8 cellular contexts compared by ENCODE assay signal in the genomic region with DNA sequence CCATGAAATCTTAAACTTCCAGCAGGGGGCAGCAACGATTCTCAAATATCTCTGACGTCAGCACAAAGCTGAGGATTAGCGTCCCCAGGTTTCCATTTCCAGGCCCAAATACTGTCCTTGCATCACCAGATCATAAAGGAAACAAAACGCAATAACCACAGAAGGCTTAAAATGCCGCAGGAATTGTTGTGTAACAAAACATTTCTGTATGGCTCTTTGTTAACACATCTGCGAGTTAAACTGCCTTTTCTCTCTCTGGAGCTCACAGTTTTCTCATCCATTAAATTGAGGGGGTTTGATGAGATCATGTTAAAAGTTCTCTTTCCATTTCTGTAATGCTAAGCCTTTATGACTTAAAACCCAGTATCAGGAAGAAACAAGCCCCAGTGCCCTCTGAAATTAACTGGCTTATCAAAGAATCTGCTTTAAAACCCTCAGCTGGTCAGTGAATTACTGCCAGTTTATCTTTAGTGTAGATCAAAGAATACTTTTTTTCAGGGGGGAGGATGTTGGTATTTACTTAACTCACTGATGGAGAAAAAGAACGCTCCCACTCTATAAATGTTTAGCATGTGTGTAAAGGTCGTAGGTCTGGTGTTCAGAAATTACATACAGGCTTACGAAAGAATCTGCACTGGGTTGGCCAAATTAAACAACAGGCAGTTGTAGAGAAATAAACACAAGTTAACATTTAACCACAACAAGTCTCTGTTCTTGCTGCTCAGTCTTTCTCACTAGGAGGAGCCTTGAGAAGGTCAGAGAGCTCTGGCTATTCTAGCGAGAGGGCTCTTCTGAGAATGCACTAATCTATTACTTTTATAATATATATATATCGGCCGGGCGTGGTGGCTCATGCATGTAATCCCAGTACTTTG. TPM values are rescaled to one million over a fixed set of nuclear protein-coding genes. Genes with fewer than 3 reads are reported as not detected.
DNase-seq lines count a peak whose midpoint lies in the region; ATAC-seq and TF ChIP-seq lines count a peak whose summit lies in the region.

No MANE protein-coding gene starts in this region.

- H3K4me1 Mint-ChIP-seq in naive thymus-derived CD4-positive, alpha-beta T cell, result peaks cover 0 to 17% (median 5%) of the 10 kb centered on the region in 7 donors
- peaks cover 5% of the 10 kb centered on the region for H3K4me1 Mint-ChIP-seq in stimulated activated effector memory CD8-positive, alpha-beta T cell treated with anti-CD3 and anti-CD28 coated beads, Interleukin-12 subunit alpha, Interleukin-12 subunit beta, amount 100 ng/mL, for 72 hours

- WGBS in HUES64, result 56% methylated on average over 13 of the region's 13 CpGs

- H3K36me3 ChIP-seq in HUES64 (ENCODE audit: insufficient read depth, low read length) (no peaks in the 10 kb centered on the region), OCI-LY7 (ENCODE audit: insufficient read depth, low read length) (no peaks in the 10 kb centered on the region)
- no peaks in the 10 kb centered on the region for H3K36me3 ChIP-seq in naive thymus-derived CD4-positive, alpha-beta T cell (ENCODE audit: control insufficient read depth in 2 of 3, insufficient read depth in 3 of 3, low read length in 3 of 3)

- no peaks in the 10 kb centered on the region for H3K79me2 ChIP-seq in OCI-LY7 (ENCODE audit: insufficient read depth, low read depth, low read length)

- no peaks in the 10 kb centered on the region for H4K20me1 ChIP-seq in OCI-LY7 (ENCODE audit: insufficient read depth, low read length)

- H3K4me2 ChIP-seq in OCI-LY7 (ENCODE audit: low read length), result peak overlapping the region; percentile 36; the same call in 1 of the 2 replicates

- H3K27ac ChIP-seq in HUES64 (ENCODE audit: low read depth, low read length) (peak overlapping the region; percentile 1; the same call in 1 of the 2 replicates), OCI-LY7 (ENCODE audit: low read depth, low read length, poor library complexity, severe bottlenecking) (no peak overlapping the region)
- peak overlapping the region; percentile 22 for H3K27ac ChIP-seq in naive thymus-derived CD4-positive, alpha-beta T cell (ENCODE audit: low read depth, low read length)

- CTCF ChIA-PET in OCI-LY7 (lab: Charles Lee; ENCODE audit: unreplicated experiment), result interaction anchor here (0.6 to 1.5 kb wide), 2 partner anchors 48 to 358 kb away, joined by 3 to 5 read pairs; a partner anchor contains a TSS
- CTCF ChIA-PET in naive thymus-derived CD4-positive, alpha-beta T cell (lab: Charles Lee), result interaction anchor here (0.6 to 1.8 kb wide), 17 partner anchors 9 to 358 kb away, joined by 3 to 9 read pairs (median 4); a partner anchor contains a TSS

- intact Hi-C loops in OCI-LY7 (cut with micrococcal nuclease; ENCODE audit: unreplicated experiment), result loop anchor here (1.0 to 5.0 kb wide), 4 partner anchors 168 to 536 kb away; a partner anchor contains a TSS
- intact Hi-C loops in naive thymus-derived CD4-positive, alpha-beta T cell (cut with micrococcal nuclease), result loop anchor here (1.0 to 5.0 kb wide), 11 partner anchors 10 to 1257 kb away; a partner anchor contains a TSS

- H3K4me3 Mint-ChIP-seq in naive thymus-derived CD4-positive, alpha-beta T cell, result peak overlapping the region in 3 of 10 donors; percentile 26 to 57 (median 50)
- H3K4me3 Mint-ChIP-seq in stimulated activated effector memory CD8-positive, alpha-beta T cell treated with anti-CD3 and anti-CD28 coated beads, Interleukin-12 subunit alpha, Interleukin-12 subunit beta, amount 100 ng/mL, for 72 hours, result no peak overlapping the region

- peak overlapping the region; percentile 92 for H2AFZ ChIP-seq in OCI-LY7 (ENCODE audit: low read length)

- DNase-seq in EL (peak; percentile 90), OCI-LY7 (ENCODE audit: low spot score) (peak; percentile 85), activated T-cell treated with anti-CD3 and anti-CD28 coated beads for 4 hours (peak; percentile 73), epithelial cell of proximal tubule (ENCODE audit: low read depth) (peak; percentile 97)
- DNase-seq in naive thymus-derived CD4-positive, alpha-beta T cell, result peak; percentile 23 to 73 (median 66)
- peak; percentile 61 to 83 for DNase-seq in stimulated activated effector memory CD8-positive, alpha-beta T cell treated with anti-CD3 and anti-CD28 coated beads, Interleukin-12 subunit alpha, Interleukin-12 subunit beta, amount 100 ng/mL, for 72 hours (ENCODE audit: low spot score in 2 of 2)

- peak; percentile 86 for ATAC-seq in naive thymus-derived CD4-positive, alpha-beta T cell
- ATAC-seq in stimulated activated effector memory CD8-positive, alpha-beta T cell treated with anti-CD3 and anti-CD28 coated beads, Interleukin-12 subunit alpha, Interleukin-12 subunit beta, amount 100 ng/mL, for 72 hours, result peak; percentile 63
- ATAC-seq in GM18870 (IDR thresholded peaks at IDR 0.05; ENCODE audit: unreplicated experiment), result no peak

- no TSS peak for BruUV-seq in OCI-LY7 (replicated peaks; lab: Mats Ljungman, UMichigan)

- no peaks in the 10 kb centered on the region for H3K9me3 Mint-ChIP-seq in naive thymus-derived CD4-positive, alpha-beta T cell
- H3K9me3 Mint-ChIP-seq in stimulated activated effector memory CD8-positive, alpha-beta T cell treated with anti-CD3 and anti-CD28 coated beads, Interleukin-12 subunit alpha, Interleukin-12 subunit beta, amount 100 ng/mL, for 72 hours, result no peaks in the 10 kb centered on the region

- H3K4me1 ChIP-seq in HUES64 (ENCODE audit: insufficient read depth, low read length) (peaks cover 12% of the 10 kb centered on the region; the same call in 1 of the 2 replicates), OCI-LY7 (ENCODE audit: insufficient read depth, low read length, poor library complexity, severe bottlenecking) (peaks cover 11% of the 10 kb centered on the region)
- peaks cover 0 to 3% of the 10 kb centered on the region in 2 donors for H3K4me1 ChIP-seq in naive thymus-derived CD4-positive, alpha-beta T cell (ENCODE audit: control insufficient read depth in 2 of 2, insufficient read depth in 2 of 2, low read length in 2 of 2)

- H3K27me3 ChIP-seq in HUES64 (ENCODE audit: insufficient read depth, low read length), result no peaks in the 10 kb centered on the region
- no peaks in the 10 kb centered on the region for H3K27me3 ChIP-seq in naive thymus-derived CD4-positive, alpha-beta T cell (ENCODE audit: control insufficient read depth in 2 of 2, insufficient read depth in 2 of 2, low read length in 2 of 2)

- H3K9ac ChIP-seq in HUES64 (ENCODE audit: low read depth, low read length), result no peak overlapping the region

- H3K36me3 Mint-ChIP-seq in naive thymus-derived CD4-positive, alpha-beta T cell, result no peaks in the 10 kb centered on the region
- H3K36me3 Mint-ChIP-seq in stimulated activated effector memory CD8-positive, alpha-beta T cell treated with anti-CD3 and anti-CD28 coated beads, Interleukin-12 subunit alpha, Interleukin-12 subunit beta, amount 100 ng/mL, for 72 hours, result no peaks in the 10 kb centered on the region

- POLR2A ChIA-PET in OCI-LY7 (lab: Charles Lee), result interaction anchor here (0.6 to 1.5 kb wide), 6 partner anchors 10 to 358 kb away, joined by 3 to 8 read pairs (median 4); a partner anchor contains a TSS
- POLR2A ChIA-PET in naive thymus-derived CD4-positive, alpha-beta T cell (lab: Charles Lee), result interaction anchor here (0.6 to 2.0 kb wide), 7 partner anchors 9 to 358 kb away, joined by 3 to 8 read pairs (median 3); a partner anchor contains a TSS

- peaks cover 0 to 11% (median 0%) of the 10 kb centered on the region in 5 donors for H3K27me3 Mint-ChIP-seq in naive thymus-derived CD4-positive, alpha-beta T cell

- H3K4me3 ChIP-seq in HUES64 (ENCODE audit: low read length), result no peak overlapping the region
- no peak overlapping the region for H3K4me3 ChIP-seq in OCI-LY7 (ENCODE audit: low read depth, low read length, poor library complexity, severe bottlenecking)
- H3K4me3 ChIP-seq in epithelial cell of proximal tubule (ENCODE audit: low read depth, low read length), result peak overlapping the region; percentile 35
- H3K4me3 ChIP-seq in naive thymus-derived CD4-positive, alpha-beta T cell (ENCODE audit: low read length), result no peak overlapping the region

- H3K9me3 ChIP-seq in HUES64 (ENCODE audit: insufficient read depth, low read depth, low read length), result no peaks in the 10 kb centered on the region
- no peaks in the 10 kb centered on the region for H3K9me3 ChIP-seq in OCI-LY7 (ENCODE audit: low read length)
- no peaks in the 10 kb centered on the region for H3K9me3 ChIP-seq in naive thymus-derived CD4-positive, alpha-beta T cell (ENCODE audit: control insufficient read depth in 2 of 3, low read length in 3 of 3)

- TF ChIP-seq CTCF in OCI-LY7 (conservative IDR thresholded peaks at IDR 0.05; ENCODE audit: low read length), result peak; percentile 94
- TF ChIP-seq CTCF in epithelial cell of proximal tubule (conservative IDR thresholded peaks at IDR 0.05; ENCODE audit: low read depth, low read length), result peak; percentile 67

- H3K27ac Mint-ChIP-seq in naive thymus-derived CD4-positive, alpha-beta T cell, result peak overlapping the region; percentile 8 to 76 (median 41)
- H3K27ac Mint-ChIP-seq in stimulated activated effector memory CD8-positive, alpha-beta T cell treated with anti-CD3 and anti-CD28 coated beads, Interleukin-12 subunit alpha, Interleukin-12 subunit beta, amount 100 ng/mL, for 72 hours, result peak overlapping the region; percentile 60

- H3K9me2 ChIP-seq in OCI-LY7 (ENCODE audit: insufficient read depth, low read length), result no peaks in the 10 kb centered on the region

RNA-seq across cellular contexts. Expression of a gene that starts 10.6 kb away (rescaled TPM):
- polyA plus RNA-seq in HUES64 (2013, experiment 1 of 2), result 31.0 TPM
- polyA plus RNA-seq in HUES64 (2013, experiment 2 of 2), result 32.8 TPM
- 18.8 and 19.8 TPM in 2 replicates for total RNA-seq in OCI-LY7 (2014; rRNA removed; shearing (Covaris generic))
- total RNA-seq in OCI-LY7 (2022) (63.9 and 81.0 TPM in 2 replicates), epithelial cell of proximal tubule (4.1 and 7.4 TPM in 2 replicates)
- total RNA-seq in naive thymus-derived CD4-positive, alpha-beta T cell, result 10 to 100 TPM; 40.4 to 63.5 (median 50.7) TPM
- polyA plus RNA-seq in naive thymus-derived CD4-positive, alpha-beta T cell, result 10 to 100 TPM; 26.3 to 39.4 TPM

RNA-seq across cellular contexts. Expression of a gene that starts 28.0 kb away (rescaled TPM):
- 134 TPM for polyA plus RNA-seq in HUES64 (2013, experiment 1 of 2)
- polyA plus RNA-seq in HUES64 (2013, experiment 2 of 2), result 130 TPM
- 64.9 and 83.0 TPM in 2 replicates for total RNA-seq in OCI-LY7 (2014; rRNA removed; shearing (Covaris generic))
- 177 and 184 TPM in 2 replicates for total RNA-seq in OCI-LY7 (2022)
- 54.0 and 97.6 TPM in 2 replicates for total RNA-seq in epithelial cell of proximal tubule
- 100 to 1,000 TPM in 1 of 5 experiments, 10 to 100 TPM in 4; 29.6 to 148 (median 48.2) TPM for total RNA-seq in naive thymus-derived CD4-positive, alpha-beta T cell
- 100 to 1,000 TPM in 1 of 2 donors, 10 to 100 TPM in 1; 95.7 to 119 TPM for polyA plus RNA-seq in naive thymus-derived CD4-positive, alpha-beta T cell

RNA-seq across cellular contexts. Expression of a gene that starts 44.8 kb away (rescaled TPM):
- polyA plus RNA-seq in HUES64 (2013, experiment 1 of 2), result not detected
- polyA plus RNA-seq in HUES64 (2013, experiment 2 of 2), result not detected
- 1.7 TPM in 1 of 2 replicates, not detected in the other for total RNA-seq in OCI-LY7 (2014; rRNA removed; shearing (Covaris generic))
- total RNA-seq in OCI-LY7 (2022) (1.2 and 1.7 TPM in 2 replicates), epithelial cell of proximal tubule (not detected in 2 replicates)
- 1 to 10 TPM; 1.8 to 6.3 (median 2.9) TPM for total RNA-seq in naive thymus-derived CD4-positive, alpha-beta T cell
- under 1 TPM in 1 of 2 donors, not detected in 1; 0.21 TPM for polyA plus RNA-seq in naive thymus-derived CD4-positive, alpha-beta T cell

RNA-seq across cellular contexts. Expression of a gene that starts 56.9 kb away (rescaled TPM):
- 37.2 TPM for polyA plus RNA-seq in HUES64 (2013, experiment 1 of 2)
- 40.1 TPM for polyA plus RNA-seq in HUES64 (2013, experiment 2 of 2)
- total RNA-seq in OCI-LY7 (2014; rRNA removed; shearing (Covaris generic)), result 26.9 and 39.7 TPM in 2 replicates
- total RNA-seq in OCI-LY7 (2022), result 49.1 and 50.7 TPM in 2 replicates
- total RNA-seq in epithelial cell of proximal tubule, result 27.2 and 42.9 TPM in 2 replicates
- 10 to 100 TPM; 22.1 to 40.9 (median 30.3) TPM for total RNA-seq in naive thymus-derived CD4-positive, alpha-beta T cell
- 10 to 100 TPM; 19.5 to 20.2 TPM for polyA plus RNA-seq in naive thymus-derived CD4-positive, alpha-beta T cell

RNA-seq across cellular contexts. Expression of a gene that starts 57.1 kb away (rescaled TPM):
- polyA plus RNA-seq in HUES64 (2013, experiment 1 of 2), result 31.5 TPM
- polyA plus RNA-seq in HUES64 (2013, experiment 2 of 2), result 30.6 TPM
- 39.0 and 60.3 TPM in 2 replicates for total RNA-seq in OCI-LY7 (2014; rRNA removed; shearing (Covaris generic))
- total RNA-seq in OCI-LY7 (2022) (55.9 and 60.9 TPM in 2 replicates), epithelial cell of proximal tubule (39.4 and 45.4 TPM in 2 replicates)
- 10 to 100 TPM; 29.5 to 73.7 (median 37.4) TPM for total RNA-seq in naive thymus-derived CD4-positive, alpha-beta T cell
- 10 to 100 TPM; 38.7 to 52.0 TPM for polyA plus RNA-seq in naive thymus-derived CD4-positive, alpha-beta T cell
